Comparison of ENCODE assay signal across 16 cellular contexts in genomic region chr14:56810341-56810740, GRCh38. TPM values are rescaled to one million over a fixed set of nuclear protein-coding genes. Genes with fewer than 3 reads are reported as not detected.
A peak's percentile ranks its signal among the peaks of the same experiment; 100 is the strongest.
DNase-seq lines count a peak whose midpoint lies in the region; ATAC-seq and TF ChIP-seq lines count a peak whose summit lies in the region.
"Had no signal": no experiment of that assay in that cellular context is flagged by ENCODE, and none has a peak within 500 bp of the region (broad histone marks: within the 10 kb centered on the region; RNA-seq: fewer than 3 reads in every experiment).

Gene OTX2, minus strand, starts transcription at chr14:56810479. Its CDS starts 5,023 bp downstream, at chr14:56805456.

- H3K4ac ChIP-seq in mesenchymal stem cell (ENCODE audit: low read depth in 1 of 2, low read length in 2 of 2) = no peak within 1 kb of the TSS

- WGBS in mesenchymal stem cell = 14% methylated on average over 4 of the region's 12 CpGs

- H3K9me3 ChIP-seq in mesenchymal stem cell (ENCODE audit: control insufficient read depth, low read length) = no peaks in the 10 kb centered on the region
- H3K9me3 ChIP-seq: BE2C, neutrophil, Peyer's patch had no signal

- peak within 1 kb of the TSS; percentile 66 for H3K27ac Mint-ChIP-seq in stimulated activated naive CD8-positive, alpha-beta T cell treated with anti-CD3 and anti-CD28 coated beads, Interleukin-15, Interleukin-2, amounts not matched to agents 100 ng/mL and 50 ng/mL, for 24 hours
- H3K27ac Mint-ChIP-seq in activated naive CD8-positive, alpha-beta T cell treated with anti-CD3 and anti-CD28 coated beads for 36 hours = peak within 1 kb of the TSS; percentile 74

- H3K4me3 ChIP-seq in mesenchymal stem cell (ENCODE audit: insufficient read depth in 1 of 2, low read depth in 1 of 2, low read length in 2 of 2) = no peak within 1 kb of the TSS
- H3K4me3 ChIP-seq: Peyer's patch had no signal

- no peaks in the 10 kb centered on the region for H3K36me3 ChIP-seq in mesenchymal stem cell (ENCODE audit: control insufficient read depth in 1 of 2, insufficient read depth in 2 of 2, low read depth in 1 of 2, low read length in 2 of 2)
- H3K36me3 ChIP-seq: BE2C, neutrophil, Peyer's patch had no signal

- peaks cover 5% of the 10 kb centered on the region for H3K9me3 Mint-ChIP-seq in stimulated activated naive CD8-positive, alpha-beta T cell treated with anti-CD3 and anti-CD28 coated beads, Interleukin-15, Interleukin-2, amounts not matched to agents 100 ng/mL and 50 ng/mL, for 24 hours
- H3K9me3 Mint-ChIP-seq in activated naive CD8-positive, alpha-beta T cell treated with anti-CD3 and anti-CD28 coated beads for 36 hours = peaks cover 15% of the 10 kb centered on the region

- no peak within 1 kb of the TSS for H2AFZ ChIP-seq in mesenchymal stem cell (ENCODE audit: low read depth, low read length)

- no peak within 1 kb of the TSS for H3K27ac ChIP-seq in mesenchymal stem cell (ENCODE audit: low read length, poor library complexity, severe bottlenecking)
- H3K27ac ChIP-seq in foreskin keratinocyte = no peak within 1 kb of the TSS
- H3K27ac ChIP-seq: neutrophil, Peyer's patch had no signal

- H2BK12ac ChIP-seq in mesenchymal stem cell (ENCODE audit: low read length in 2 of 2) = no peak within 1 kb of the TSS

- no peak for DNase-seq in stimulated activated naive CD8-positive, alpha-beta T cell treated with anti-CD3 and anti-CD28 coated beads, Interleukin-15, Interleukin-2, amounts not matched to agents 100 U/mL and 50 U/mL, for 24 hours
- no peak for DNase-seq in activated naive CD8-positive, alpha-beta T cell treated with anti-CD3 and anti-CD28 coated beads for 36 hours
- no peak for DNase-seq in mesenchymal stem cell
- DNase-seq in SHP77 treated with DMSO at 0.1 percent for 48 hours (lab: John Stamatoyannopoulos, UW) = no peak
- DNase-seq in NCI-H1092 treated with DMSO at 0.1 percent for 48 hours (lab: John Stamatoyannopoulos, UW) = no peak
- DNase-seq in kidney glomerular epithelial cell (lab: John Stamatoyannopoulos, UW) = no peak
- no peak for DNase-seq in foreskin keratinocyte
- DNase-seq: BE2C; central memory CD4-positive, alpha-beta T cell; NCI-H2171 treated with DMSO at 0.1 percent for 48 hours; Peyer's patch; stimulated activated CD8-positive, alpha-beta memory T cell treated with anti-CD3 and anti-CD28 coated beads, Interleukin-4, amount 100 ng/mL, for 48 hours had no signal

- no peak within 1 kb of the TSS for H2BK15ac ChIP-seq in mesenchymal stem cell (ENCODE audit: low read depth, poor library complexity, severe bottlenecking)

- no peak within 1 kb of the TSS for H3K23ac ChIP-seq in mesenchymal stem cell (ENCODE audit: low read length in 2 of 2)

- no peak within 1 kb of the TSS for H4K91ac ChIP-seq in mesenchymal stem cell (ENCODE audit: low read length)

- no peak within 1 kb of the TSS for H3K18ac ChIP-seq in mesenchymal stem cell (ENCODE audit: low read depth in 1 of 2, low read length in 2 of 2)

- peaks cover 11% of the 10 kb centered on the region for H3K36me3 Mint-ChIP-seq in stimulated activated naive CD8-positive, alpha-beta T cell treated with anti-CD3 and anti-CD28 coated beads, Interleukin-15, Interleukin-2, amounts not matched to agents 100 ng/mL and 50 ng/mL, for 24 hours (ENCODE audit: low read depth)
- peaks cover 19% of the 10 kb centered on the region for H3K36me3 Mint-ChIP-seq in activated naive CD8-positive, alpha-beta T cell treated with anti-CD3 and anti-CD28 coated beads for 36 hours

- peaks cover 31% of the 10 kb centered on the region for H3K4me1 Mint-ChIP-seq in stimulated activated naive CD8-positive, alpha-beta T cell treated with anti-CD3 and anti-CD28 coated beads, Interleukin-15, Interleukin-2, amounts not matched to agents 100 ng/mL and 50 ng/mL, for 24 hours (ENCODE audit: low read depth)
- H3K4me1 Mint-ChIP-seq in activated naive CD8-positive, alpha-beta T cell treated with anti-CD3 and anti-CD28 coated beads for 36 hours = peaks cover 27% of the 10 kb centered on the region

- H2BK120ac ChIP-seq in mesenchymal stem cell (ENCODE audit: low read depth, low read length) = no peak within 1 kb of the TSS

- H3K79me1 ChIP-seq in mesenchymal stem cell (replicated peaks; ENCODE audit: low read length, poor library complexity, severe bottlenecking) = no peaks in the 10 kb centered on the region

- peaks cover 86% of the 10 kb centered on the region for H3K27me3 Mint-ChIP-seq in stimulated activated naive CD8-positive, alpha-beta T cell treated with anti-CD3 and anti-CD28 coated beads, Interleukin-15, Interleukin-2, amounts not matched to agents 100 ng/mL and 50 ng/mL, for 24 hours
- H3K27me3 Mint-ChIP-seq in activated naive CD8-positive, alpha-beta T cell treated with anti-CD3 and anti-CD28 coated beads for 36 hours = peaks cover 93% of the 10 kb centered on the region

- no peak within 1 kb of the TSS for H4K8ac ChIP-seq in mesenchymal stem cell (ENCODE audit: low read length)

- peak within 1 kb of the TSS; percentile 48 for H3K4me3 Mint-ChIP-seq in stimulated activated naive CD8-positive, alpha-beta T cell treated with anti-CD3 and anti-CD28 coated beads, Interleukin-15, Interleukin-2, amounts not matched to agents 100 ng/mL and 50 ng/mL, for 24 hours
- H3K4me3 Mint-ChIP-seq in activated naive CD8-positive, alpha-beta T cell treated with anti-CD3 and anti-CD28 coated beads for 36 hours = peak within 1 kb of the TSS; percentile 43

- H2AK5ac ChIP-seq in mesenchymal stem cell (ENCODE audit: low read length, severe bottlenecking) = no peak within 1 kb of the TSS

- no peak for TF ChIP-seq CTCF in foreskin keratinocyte (conservative IDR thresholded peaks at IDR 0.05)

- no peak within 1 kb of the TSS for H2BK5ac ChIP-seq in mesenchymal stem cell (ENCODE audit: low read depth, low read length, poor library complexity, severe bottlenecking)

- no peak within 1 kb of the TSS for H3K14ac ChIP-seq in mesenchymal stem cell (ENCODE audit: low read length in 2 of 2)

- no peak within 1 kb of the TSS for H3K9ac ChIP-seq in mesenchymal stem cell (ENCODE audit: low read length)

- ATAC-seq in stimulated activated naive CD8-positive, alpha-beta T cell treated with anti-CD3 and anti-CD28 coated beads, Interleukin-15, Interleukin-2, amounts not matched to agents 100 U/mL and 50 U/mL, for 24 hours = no peak
- no peak for ATAC-seq in foreskin keratinocyte

- H3K4me2 ChIP-seq in mesenchymal stem cell (ENCODE audit: low read length, poor library complexity, severe bottlenecking) = peak within 1 kb of the TSS; percentile 37

- H3K27me3 ChIP-seq in mesenchymal stem cell (ENCODE audit: control insufficient read depth in 1 of 2, insufficient read depth in 1 of 2, low read length in 2 of 2) = peaks cover 92 to 97% of the 10 kb centered on the region in 2 experiments
- H3K27me3 ChIP-seq in foreskin keratinocyte = peaks cover 99% of the 10 kb centered on the region

- H3K4me1 ChIP-seq in mesenchymal stem cell (ENCODE audit: control insufficient read depth, insufficient read depth, low read depth, low read length) (peaks cover 23% of the 10 kb centered on the region), foreskin keratinocyte (no peaks in the 10 kb centered on the region)
- H3K4me1 ChIP-seq: BE2C had no signal

RNA-seq across cellular contexts. Expression of gene OTX2, which starts in this region (rescaled TPM):
- total RNA-seq in activated naive CD8-positive, alpha-beta T cell treated with anti-CD3 and anti-CD28 coated beads for 36 hours = not detected
- polyA plus RNA-seq in mesenchymal stem cell (2013, experiment 1 of 2) = not detected
- polyA plus RNA-seq in mesenchymal stem cell (2013, experiment 2 of 2) = not detected
- not detected in 2 replicates for total RNA-seq in foreskin keratinocyte
- not detected in 2 replicates for polyA plus RNA-seq in foreskin keratinocyte
- total RNA-seq: M059J, Peyer's patch had no signal
- polyA plus RNA-seq: keratinocyte had no signal
